In genomic region chr3:157146664-157147082, GRCh38 we compare ENCODE assay signal across 16 cellular contexts. TPM values are rescaled to one million over a fixed set of nuclear protein-coding genes. Genes with fewer than 3 reads are reported as not detected.
DNase-seq lines count a peak whose midpoint lies in the region; ATAC-seq and TF ChIP-seq lines count a peak whose summit lies in the region.
"Had no signal": no experiment of that assay in that cellular context is flagged by ENCODE, and none has a peak within 500 bp of the region (broad histone marks: within the 10 kb centered on the region; RNA-seq: fewer than 3 reads in every experiment).

No MANE protein-coding gene starts in this region.

- H3K36me3 ChIP-seq in adipocyte (ENCODE audit: control insufficient read depth, insufficient read depth, low read length, severe bottlenecking) = peaks cover 84% of the 10 kb centered on the region
- peaks cover 33 to 97% (median 55%) of the 10 kb centered on the region in 4 donors for H3K36me3 ChIP-seq in sigmoid colon

- H3K27me3 ChIP-seq in adipocyte (replicated peaks; ENCODE audit: control insufficient read depth, insufficient read depth, low read length) (no peaks in the 10 kb centered on the region), sigmoid colon (no peaks in the 10 kb centered on the region)
- H3K27me3 ChIP-seq: colonic mucosa, heart left ventricle, transverse colon had no signal

- no peak overlapping the region for H3K4me3 Mint-ChIP-seq in activated CD4-positive, alpha-beta T cell treated with anti-CD3 and anti-CD28 coated beads, Interleukin-2, amount 10 ng/mL, durations not matched to agents 24 days and 14 days
- peak overlapping the region in 1 of 10 donors; percentile 15 for H3K4me3 Mint-ChIP-seq in naive thymus-derived CD8-positive, alpha-beta T cell
- H3K4me3 Mint-ChIP-seq: activated T-cell treated with anti-CD3 and anti-CD28 coated beads, Interleukin-2, amount 50 U/mL, for 4 hours had no signal

- H3K36me3 Mint-ChIP-seq in activated CD4-positive, alpha-beta T cell treated with anti-CD3 and anti-CD28 coated beads, Interleukin-2, amount 10 ng/mL, durations not matched to agents 24 days and 14 days (ENCODE audit: low read depth) = peaks cover 78% of the 10 kb centered on the region
- H3K36me3 Mint-ChIP-seq in naive thymus-derived CD8-positive, alpha-beta T cell = peaks cover 13 to 91% (median 15%) of the 10 kb centered on the region in 3 donors

- H3K4me1 Mint-ChIP-seq in activated CD4-positive, alpha-beta T cell treated with anti-CD3 and anti-CD28 coated beads, Interleukin-2, amount 10 ng/mL, durations not matched to agents 24 days and 14 days = peaks cover 30% of the 10 kb centered on the region
- H3K4me1 Mint-ChIP-seq in naive thymus-derived CD8-positive, alpha-beta T cell = peaks cover 10 to 24% (median 17%) of the 10 kb centered on the region in 4 donors

- H3K4me1 ChIP-seq in adipocyte (ENCODE audit: control insufficient read depth, insufficient read depth, low read length) (peaks cover 31% of the 10 kb centered on the region), sigmoid colon (no peaks in the 10 kb centered on the region)
- H3K4me1 ChIP-seq: colonic mucosa, heart left ventricle, transverse colon had no signal

- DNase-seq in activated CD4-positive, alpha-beta T cell treated with anti-CD3 and anti-CD28 coated beads, Interleukin-2, amount 10 ng/mL, durations not matched to agents 24 days and 14 days = no peak
- DNase-seq in activated CD4-positive, alpha-beta T cell treated with anti-CD3 and anti-CD28 coated beads for 1 hour = no peak
- DNase-seq in HT-29 (ENCODE audit: low spot score) (peak; percentile 9), adipocyte (ENCODE audit: low read depth) (peak; percentile 6), NCI-H1105 treated with DMSO at 0.1 percent for 48 hours (lab: John Stamatoyannopoulos, UW) (no peak), sigmoid colon (no peak)
- DNase-seq in naive thymus-derived CD8-positive, alpha-beta T cell = peak in 1 of 10 donors; percentile 25
- DNase-seq: activated T-cell treated with anti-CD3 and anti-CD28 coated beads, Interleukin-2, amount 50 U/mL, for 4 hours; aorta; colonic mucosa; heart left ventricle; midbrain; NCI-H1417; Right ventricle myocardium superior; transverse colon had no signal

- no peaks in the 10 kb centered on the region for H3K9me3 Mint-ChIP-seq in activated CD4-positive, alpha-beta T cell treated with anti-CD3 and anti-CD28 coated beads, Interleukin-2, amount 10 ng/mL, durations not matched to agents 24 days and 14 days
- H3K9me3 Mint-ChIP-seq in naive thymus-derived CD8-positive, alpha-beta T cell = no peaks in the 10 kb centered on the region
- H3K9me3 Mint-ChIP-seq: activated T-cell treated with anti-CD3 and anti-CD28 coated beads, Interleukin-2, amount 50 U/mL, for 4 hours had no signal

- H3K9ac ChIP-seq in adipocyte (ENCODE audit: low read length) = peak overlapping the region; percentile 23

- TF ChIP-seq EP300 in sigmoid colon (IDR thresholded peaks at IDR 0.05) = no peak

- ATAC-seq in naive thymus-derived CD8-positive, alpha-beta T cell = peak; percentile 19 to 31
- ATAC-seq in GM19397 (IDR thresholded peaks at IDR 0.05; ENCODE audit: unreplicated experiment) = no peak
- ATAC-seq: heart left ventricle had no signal

- no peaks in the 10 kb centered on the region for H3K27me3 Mint-ChIP-seq in activated CD4-positive, alpha-beta T cell treated with anti-CD3 and anti-CD28 coated beads, Interleukin-2, amount 10 ng/mL, durations not matched to agents 24 days and 14 days
- no peaks in the 10 kb centered on the region for H3K27me3 Mint-ChIP-seq in naive thymus-derived CD8-positive, alpha-beta T cell

- intact Hi-C loops in activated CD4-positive, alpha-beta T cell treated with anti-CD3 and anti-CD28 coated beads, Interleukin-2, amount 10 ng/mL, durations not matched to agents 24 days and 14 days (cut with micrococcal nuclease) = no loop called here
- intact Hi-C loops in sigmoid colon (cut with DNase I) = no loop called here

- no peak for TF ChIP-seq CTCF in sigmoid colon (IDR thresholded peaks at IDR 0.05)

- H3K4me3 ChIP-seq in adipocyte (ENCODE audit: low read length) (no peak overlapping the region), sigmoid colon (no peak overlapping the region)
- H3K4me3 ChIP-seq: colonic mucosa, heart left ventricle, transverse colon had no signal

- TF ChIP-seq POLR2A in sigmoid colon (IDR thresholded peaks at IDR 0.05) = no peak

- POLR2A ChIA-PET in naive thymus-derived CD8-positive, alpha-beta T cell (lab: Charles Lee) = interaction anchor here (0.7 to 1.0 kb wide), 4 partner anchors 12 to 468 kb away, joined by 3 to 6 read pairs (median 4); no protein-coding TSS in a partner anchor

- H3K27ac ChIP-seq in sigmoid colon = no peak overlapping the region
- H3K27ac ChIP-seq: colonic mucosa, heart left ventricle, transverse colon had no signal

- H3K9me3 ChIP-seq in adipocyte (ENCODE audit: control insufficient read depth, low read length) (no peaks in the 10 kb centered on the region), sigmoid colon (no peaks in the 10 kb centered on the region)
- H3K9me3 ChIP-seq: colonic mucosa, heart left ventricle, transverse colon had no signal

- H3K27ac Mint-ChIP-seq in activated CD4-positive, alpha-beta T cell treated with anti-CD3 and anti-CD28 coated beads, Interleukin-2, amount 10 ng/mL, durations not matched to agents 24 days and 14 days = peak overlapping the region; percentile 44
- peak overlapping the region in 8 of 10 donors; percentile 10 to 82 (median 56) for H3K27ac Mint-ChIP-seq in naive thymus-derived CD8-positive, alpha-beta T cell

RNA-seq across cellular contexts. Expression of gene CCNL1, which starts 13.3 kb away (rescaled TPM):
- total RNA-seq in activated CD4-positive, alpha-beta T cell treated with anti-CD3 and anti-CD28 coated beads, Interleukin-2, amount 10 ng/mL, durations not matched to agents 24 days and 14 days = 171 and 172 TPM in 2 replicates
- 302 and 313 TPM in 2 replicates for total RNA-seq in HT-29 (2014; rRNA removed; shearing (Covaris generic))
- total RNA-seq in naive thymus-derived CD8-positive, alpha-beta T cell = 100 to 1,000 TPM; 385 to 388 TPM
- 10 to 100 TPM; 52.9 to 57.0 (median 54.9) TPM for polyA plus RNA-seq in naive thymus-derived CD8-positive, alpha-beta T cell
- 100 to 1,000 TPM; 110 to 403 (median 215) TPM for total RNA-seq in sigmoid colon
- 10 to 100 TPM; 25.2 to 67.9 (median 28.8) TPM for polyA plus RNA-seq in sigmoid colon

Comparison
In these comparisons a context has a peak if more than half of its experiments do, and no peak if none do; other contexts are left out.
1. DNase-seq: peak in HT-29 (single experiment) and adipocyte (single experiment); none in activated CD4-positive, alpha-beta T cell treated with anti-CD3 and anti-CD28 coated beads, Interleukin-2, amount 10 ng/mL, durations not matched to agents 24 days and 14 days (single experiment), activated CD4-positive, alpha-beta T cell treated with anti-CD3 and anti-CD28 coated beads for 1 hour (single experiment), NCI-H1105 treated with DMSO at 0.1 percent for 48 hours (single experiment) and sigmoid colon (single experiment).